8 cellular contexts compared by ENCODE assay signal in genomic region chr16:11742041-11742535, GRCh38.
DNase-seq lines count a peak whose midpoint lies in the region; ATAC-seq and TF ChIP-seq lines count a peak whose summit lies in the region.

No MANE protein-coding gene starts in this region.

- no peak for TF ChIP-seq CTCF in fibroblast of mammary gland (conservative IDR thresholded peaks at IDR 0.05; ENCODE audit: control insufficient read depth, insufficient read depth, low read depth, low read length)
- no peak for TF ChIP-seq CTCF in neutrophil (IDR thresholded peaks at IDR 0.05)

- H3K4me3 ChIP-seq in fibroblast of mammary gland (ENCODE audit: control insufficient read depth, low read depth, low read length) (peak overlapping the region; percentile 90), neutrophil (ENCODE audit: low read depth in 1 of 2, low read length in 1 of 2) (peak overlapping the region; percentile 83 to 88)

- peak overlapping the region; percentile 94 for H3K9ac ChIP-seq in ES-I3 (ENCODE audit: low read depth, low read length)

- H3K27me3 ChIP-seq in neutrophil: no peaks in the 10 kb centered on the region

- DNase-seq in KG1 (lab: John Stamatoyannopoulos, UW): peak; percentile 64
- peak; percentile 80 for DNase-seq in activated CD8-positive, alpha-beta memory T cell treated with anti-CD3 and anti-CD28 coated beads for 24 hours
- DNase-seq in fibroblast of mammary gland (ENCODE audit: low read depth): no peak
- no peak for DNase-seq in foreskin melanocyte
- DNase-seq in NCI-H2196 treated with DMSO at 0.1 percent for 48 hours (lab: John Stamatoyannopoulos, UW; ENCODE audit: unreplicated experiment): no peak

- peak overlapping the region; percentile 92 for H3K27ac ChIP-seq in neutrophil

- H3K36me3 ChIP-seq in ES-I3 (ENCODE audit: insufficient read depth, low read length) (no peaks in the 10 kb centered on the region), neutrophil (no peaks in the 10 kb centered on the region)

- H3K9me3 ChIP-seq in ES-I3 (ENCODE audit: control insufficient read depth, insufficient read depth, low read length): no peaks in the 10 kb centered on the region
- no peaks in the 10 kb centered on the region for H3K9me3 ChIP-seq in neutrophil

- peaks cover 4% of the 10 kb centered on the region; the same call in 1 of the 2 replicates for H3K4me1 ChIP-seq in ES-I3 (ENCODE audit: insufficient read depth, low read length)
- H3K4me1 ChIP-seq in neutrophil (ENCODE audit: control insufficient read depth in 1 of 2, insufficient read depth in 1 of 2, low read depth in 1 of 2, low read length in 1 of 2): peaks cover 33 to 35% of the 10 kb centered on the region in 2 experiments

- ATAC-seq in GM21717 (IDR thresholded peaks at IDR 0.05; ENCODE audit: unreplicated experiment): peak; percentile 29

Comparison
In these comparisons a context has a peak if more than half of its experiments do, and no peak if none do; other contexts are left out.
1. DNase-seq: peak in KG1 (single experiment) and activated CD8-positive, alpha-beta memory T cell treated with anti-CD3 and anti-CD28 coated beads for 24 hours (single experiment); none in fibroblast of mammary gland (single experiment), foreskin melanocyte (single experiment) and NCI-H2196 treated with DMSO at 0.1 percent for 48 hours (single experiment).